11 cellular contexts compared by ENCODE assay signal in the genomic region with DNA sequence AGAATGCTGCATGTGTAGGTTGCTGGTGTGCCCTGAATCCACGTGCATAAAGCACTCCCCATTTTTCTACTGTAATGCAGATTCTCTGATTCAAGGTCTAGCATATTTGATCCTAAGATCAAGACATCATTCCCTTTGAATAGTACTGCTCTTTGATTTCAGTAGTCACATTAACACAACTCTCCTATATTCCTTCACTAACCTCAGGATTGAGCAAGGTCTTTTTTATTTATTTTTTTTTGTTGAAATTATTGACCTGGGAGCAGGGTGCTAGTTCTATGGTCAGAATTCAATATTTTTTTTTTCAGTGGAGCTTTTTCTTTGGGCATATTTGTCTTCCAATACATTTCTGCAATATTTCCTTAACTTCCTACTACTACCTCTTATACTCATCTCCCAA.
"Had no signal": no experiment of that assay in that cellular context is flagged by ENCODE, and none has a peak within 500 bp of the region (broad histone marks: within the 10 kb centered on the region; RNA-seq: fewer than 3 reads in every experiment).

No MANE protein-coding gene starts in this region.

- H3K36me3 ChIP-seq: HAP-1 had no signal

- H3K4me1 ChIP-seq: HAP-1 had no signal

- H3K9ac ChIP-seq: GM23248 had no signal

- H3K9me3 ChIP-seq: HAP-1 had no signal

- DNase-seq: GM23248, GOT3, H7, H9, HCEC 1CT, HFFc6 had no signal

- H3K4me2 ChIP-seq: GM23338 had no signal

- H2AFZ ChIP-seq: GM23248, GM23338 had no signal

- H3K27ac ChIP-seq: GM23248 had no signal

- ATAC-seq: GM23338, HCT116 had no signal

- FAIRE-seq: H1, H54 had no signal

- H3K4me3 ChIP-seq: GM23248, GM23338, HAP-1 had no signal
